ENCODE assay signal across 10 cellular contexts in the genomic region with DNA sequence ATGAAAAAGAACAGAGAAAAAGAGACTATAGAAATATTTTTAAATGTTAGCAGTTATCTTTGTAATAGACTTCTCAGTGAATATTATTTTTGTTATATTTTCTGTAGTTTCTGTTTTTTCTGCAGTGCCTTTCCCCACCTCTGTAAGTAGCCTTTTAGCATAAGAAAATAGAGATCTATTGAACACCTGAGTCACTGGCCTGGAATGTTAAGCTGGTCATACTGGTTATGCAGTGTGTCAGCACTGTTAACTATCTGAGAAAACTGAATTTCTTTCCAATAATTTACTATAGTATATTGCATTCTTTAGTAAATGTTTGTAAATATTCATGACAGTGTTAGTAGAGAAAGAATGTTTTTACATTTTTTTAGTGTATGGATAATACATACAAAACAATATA.
DNase-seq lines count a peak whose midpoint lies in the region.
"Had no signal": no experiment of that assay in that cellular context is flagged by ENCODE, and none has a peak within 500 bp of the region (broad histone marks: within the 10 kb centered on the region; RNA-seq: fewer than 3 reads in every experiment).

No MANE protein-coding gene starts in this region.

- no peak overlapping the region for H3K4me3 ChIP-seq in adipocyte (ENCODE audit: low read length)

- H3K27me3 ChIP-seq in adipocyte (replicated peaks; ENCODE audit: control insufficient read depth, insufficient read depth, low read length): no peaks in the 10 kb centered on the region

- H3K36me3 ChIP-seq in adipocyte (ENCODE audit: control insufficient read depth, insufficient read depth, low read length, severe bottlenecking): peaks cover 19% of the 10 kb centered on the region

- peaks cover 19% of the 10 kb centered on the region for H3K4me1 ChIP-seq in adipocyte (ENCODE audit: control insufficient read depth, insufficient read depth, low read length)

- H3K9ac ChIP-seq in adipocyte (ENCODE audit: low read length): no peak overlapping the region

- DNase-seq in A172 (ENCODE audit: low spot score) (peak; percentile 35), HCEC 1CT (peak; percentile 80), adipocyte (ENCODE audit: low read depth) (peak; percentile 53), iPS DF 19.7 (ENCODE audit: low read depth, low spot score) (peak; percentile 48), NCI-H2196 treated with DMSO at 0.1 percent for 48 hours (lab: John Stamatoyannopoulos, UW; ENCODE audit: unreplicated experiment) (no peak), DMS79 (lab: John Stamatoyannopoulos, UW) (no peak)
- DNase-seq in activated CD4-positive, CD25-positive, alpha-beta regulatory T cell treated with anti-CD3 and anti-CD28 coated beads, Interleukin-2, amount 50 U/mL, for 72 hours: no peak
- DNase-seq in stimulated activated CD4-positive, alpha-beta T cell treated with anti-CD3 and anti-CD28 coated beads, Interleukin-15, amount 100 ng/mL, for 24 hours: no peak
- DNase-seq: activated T-cell treated with anti-CD3 and anti-CD28 coated beads, Interleukin-2, amount 50 U/mL, for 4 hours; NCI-H2081 had no signal

- no peaks in the 10 kb centered on the region for H3K9me3 ChIP-seq in adipocyte (ENCODE audit: control insufficient read depth, low read length)

Comparison
In these comparisons a context has a peak if more than half of its experiments do, and no peak if none do; other contexts are left out.
1. DNase-seq: peak in A172 (single experiment), HCEC 1CT (single experiment), adipocyte (single experiment) and iPS DF 19.7 (single experiment); none in NCI-H2196 treated with DMSO at 0.1 percent for 48 hours (single experiment), DMS79 (single experiment), activated CD4-positive, CD25-positive, alpha-beta regulatory T cell treated with anti-CD3 and anti-CD28 coated beads, Interleukin-2, amount 50 U/mL, for 72 hours (single experiment) and stimulated activated CD4-positive, alpha-beta T cell treated with anti-CD3 and anti-CD28 coated beads, Interleukin-15, amount 100 ng/mL, for 24 hours (single experiment).